14 cellular contexts compared by ENCODE assay signal in genomic region chr17:19331134-19331533, GRCh38. TPM values are rescaled to one million over a fixed set of nuclear protein-coding genes. Genes with fewer than 3 reads are reported as not detected.
DNase-seq lines count a peak whose midpoint lies in the region; ATAC-seq, FAIRE-seq and TF ChIP-seq lines count a peak whose summit lies in the region.
"Had no signal": no experiment of that assay in that cellular context is flagged by ENCODE, and none has a peak within 500 bp of the region (broad histone marks: within the 10 kb centered on the region; RNA-seq: fewer than 3 reads in every experiment).

No MANE protein-coding gene starts in this region.

- no peak overlapping the region for H2BK120ac ChIP-seq in H9 (ENCODE audit: low read depth, low read length, poor library complexity, severe bottlenecking)

- no peak overlapping the region for H3K18ac ChIP-seq in H9 (ENCODE audit: insufficient read length, low read depth, low read length)

- H3K4me1 Mint-ChIP-seq in H9 = peaks cover 4 to 34% of the 10 kb centered on the region in 2 experiments
- peaks cover 8% of the 10 kb centered on the region for H3K4me1 Mint-ChIP-seq in stimulated activated naive CD8-positive, alpha-beta T cell treated with anti-CD3 and anti-CD28 coated beads, Interleukin-15, amount 100 ng/mL, for 72 hours

- H3K9me3 ChIP-seq in left lung (no peaks in the 10 kb centered on the region), vagina (no peaks in the 10 kb centered on the region), H9 (ENCODE audit: control insufficient read depth, low read depth, low read length) (no peaks in the 10 kb centered on the region)

- no peaks in the 10 kb centered on the region for H3K79me1 ChIP-seq in H9 (ENCODE audit: insufficient read depth, low read depth, low read length, poor library complexity, severe bottlenecking)

- no peaks in the 10 kb centered on the region for H3K27me3 Mint-ChIP-seq in H9 (ENCODE audit: low read depth)
- H3K27me3 Mint-ChIP-seq in stimulated activated naive CD8-positive, alpha-beta T cell treated with anti-CD3 and anti-CD28 coated beads, Interleukin-15, amount 100 ng/mL, for 72 hours = peaks cover 45% of the 10 kb centered on the region
- H3K27me3 Mint-ChIP-seq: activated CD8-positive, alpha-beta memory T cell treated with anti-CD3 and anti-CD28 coated beads, Interleukin-2, amount 10 ng/mL, durations not matched to agents 7 days and 5 days had no signal

- no peak overlapping the region for H3K9ac ChIP-seq in H9 (ENCODE audit: extremely low read depth, insufficient read length, low read length)

- H2BK5ac ChIP-seq in H9 (ENCODE audit: insufficient read length, low read length) = no peak overlapping the region

- H3K4me3 ChIP-seq in bronchial epithelial cell (ENCODE audit: low read depth, low read length) (no peak overlapping the region), left lung (no peak overlapping the region), vagina (no peak overlapping the region)

- H3K56ac ChIP-seq in H9 (ENCODE audit: insufficient read length, low read depth, low read length) = no peak overlapping the region

- FAIRE-seq in bronchial epithelial cell (lab: Jason Lieb, UNC) = no peak

- H4K8ac ChIP-seq in H9 (replicated peaks; ENCODE audit: insufficient read length, low read depth, low read length) = no peak overlapping the region

- no peak overlapping the region for H3K14ac ChIP-seq in H9 (ENCODE audit: insufficient read depth, low read length)

- no peak overlapping the region for H2AFZ ChIP-seq in H9 (ENCODE audit: low read length)

- intact Hi-C loops in left lung (cut with DNase I) = no loop called here
- intact Hi-C loops in vagina (cut with DNase I) = no loop called here

- H3K4me1 ChIP-seq in left lung (no peaks in the 10 kb centered on the region), vagina (no peaks in the 10 kb centered on the region), H9 (ENCODE audit: insufficient read depth, low read length) (no peaks in the 10 kb centered on the region)

- no peak overlapping the region for H2BK15ac ChIP-seq in H9 (ENCODE audit: low read depth, low read length)

- no peak overlapping the region for H3K4ac ChIP-seq in H9 (ENCODE audit: low read depth, low read length)

- H3K4me3 Mint-ChIP-seq in H9 = no peak overlapping the region
- no peak overlapping the region for H3K4me3 Mint-ChIP-seq in stimulated activated naive CD8-positive, alpha-beta T cell treated with anti-CD3 and anti-CD28 coated beads, Interleukin-15, amount 100 ng/mL, for 72 hours
- H3K4me3 Mint-ChIP-seq: activated CD8-positive, alpha-beta memory T cell treated with anti-CD3 and anti-CD28 coated beads, Interleukin-2, amount 10 ng/mL, durations not matched to agents 7 days and 5 days had no signal

- no peak overlapping the region for H4K5ac ChIP-seq in H9 (ENCODE audit: insufficient read length, low read depth, low read length)

- no peak overlapping the region for H3K23ac ChIP-seq in H9 (ENCODE audit: insufficient read length, low read depth, low read length)

- H3K36me3 ChIP-seq in bronchial epithelial cell (ENCODE audit: control insufficient read depth, insufficient read depth, low read length) (peaks cover 14% of the 10 kb centered on the region), left lung (peaks cover 0 to 22% of the 10 kb centered on the region in 2 donors), vagina (no peaks in the 10 kb centered on the region)

- no peak overlapping the region for H2AK5ac ChIP-seq in H9 (ENCODE audit: insufficient read length, low read length)

- TF ChIP-seq POLR2A in vagina (IDR thresholded peaks at IDR 0.05) = no peak

- no peak overlapping the region for H2BK20ac ChIP-seq in H9 (ENCODE audit: low read depth, low read length, poor library complexity, severe bottlenecking)

- H4K91ac ChIP-seq in H9 (ENCODE audit: insufficient read length, low read depth, low read length) = no peak overlapping the region

- TF ChIP-seq CTCF in bronchial epithelial cell (IDR thresholded peaks at IDR 0.05; ENCODE audit: insufficient read depth, low read length, severe bottlenecking) (no peak), left lung (IDR thresholded peaks at IDR 0.05) (no peak), vagina (IDR thresholded peaks at IDR 0.05) (no peak), H9 (conservative IDR thresholded peaks at IDR 0.05) (no peak)

- ATAC-seq in left lung (peak; percentile 55), HG03342 (IDR thresholded peaks at IDR 0.05; ENCODE audit: unreplicated experiment) (no peak)
- ATAC-seq in stimulated activated naive CD8-positive, alpha-beta T cell treated with anti-CD3 and anti-CD28 coated beads, Interleukin-15, amount 100 ng/mL, for 72 hours = no peak
- ATAC-seq: activated CD8-positive, alpha-beta memory T cell treated with anti-CD3 and anti-CD28 coated beads, Interleukin-2, amount 10 ng/mL, durations not matched to agents 7 days and 5 days; activated naive CD4-positive, alpha-beta T cell treated with anti-CD3 and anti-CD28 coated beads, Interleukin-2, amount 50 U/mL, for 72 hours; HCT116; PC-3 had no signal

- H3K4me2 ChIP-seq in H9 (ENCODE audit: insufficient read depth, insufficient read length, low read length) = no peak overlapping the region

- peaks cover 11 to 41% (median 36%) of the 10 kb centered on the region in 3 experiments; a peak in 6 of 7 replicates for H3K36me3 Mint-ChIP-seq in H9 (ENCODE audit: insufficient read depth in 1 of 3, low read depth in 3 of 3)
- H3K36me3 Mint-ChIP-seq: activated CD8-positive, alpha-beta memory T cell treated with anti-CD3 and anti-CD28 coated beads, Interleukin-2, amount 10 ng/mL, durations not matched to agents 7 days and 5 days; activated naive CD4-positive, alpha-beta T cell treated with anti-CD3 and anti-CD28 coated beads, Interleukin-2, amount 50 U/mL, for 72 hours had no signal

- H3K27me3 ChIP-seq in bronchial epithelial cell (ENCODE audit: control insufficient read depth, insufficient read depth, low read length) (no peaks in the 10 kb centered on the region), left lung (no peaks in the 10 kb centered on the region), vagina (no peaks in the 10 kb centered on the region), H9 (ENCODE audit: insufficient read depth, low read length) (no peaks in the 10 kb centered on the region)

- H3K9me3 Mint-ChIP-seq in H9 = peaks cover 0 to under 1% of the 10 kb centered on the region in 2 experiments; a peak in 1 of 5 replicates
- peaks cover 0 to 4% of the 10 kb centered on the region in 2 donors for H3K9me3 Mint-ChIP-seq in stimulated activated naive CD8-positive, alpha-beta T cell treated with anti-CD3 and anti-CD28 coated beads, Interleukin-15, amount 100 ng/mL, for 72 hours
- H3K9me3 Mint-ChIP-seq: activated naive CD4-positive, alpha-beta T cell treated with anti-CD3 and anti-CD28 coated beads, Interleukin-2, amount 50 U/mL, for 72 hours had no signal

- H4K20me1 ChIP-seq in H9 (ENCODE audit: control insufficient read depth, insufficient read depth, insufficient read length) = no peaks in the 10 kb centered on the region

- H3K23me2 ChIP-seq in H9 (ENCODE audit: insufficient read length, low read depth, low read length, poor library complexity, severe bottlenecking) = no peaks in the 10 kb centered on the region

- H3K27ac ChIP-seq in left lung (no peak overlapping the region), vagina (peak overlapping the region; percentile 3), H9 (ENCODE audit: insufficient read length, low read depth, low read length) (no peak overlapping the region)

- DNase-seq in HS-27A (ENCODE audit: low read depth) (peak; percentile 94), bronchial epithelial cell (ENCODE audit: low read depth) (peak; percentile 41), left lung (peak in 1 of 2 donors; percentile 18), vagina (ENCODE audit: extremely low spot score in 2 of 2) (no peak), H9 (no peak)
- no peak for DNase-seq in stimulated activated naive CD8-positive, alpha-beta T cell treated with anti-CD3 and anti-CD28 coated beads, Interleukin-15, amount 100 ng/mL, for 72 hours
- DNase-seq: activated CD8-positive, alpha-beta memory T cell treated with anti-CD3 and anti-CD28 coated beads, Interleukin-2, amount 10 ng/mL, durations not matched to agents 7 days and 5 days; DMS 273 treated with DMSO at 0.1 percent for 48 hours; KG1; PC-3; stimulated activated CD4-positive, alpha-beta T cell treated with anti-CD3 and anti-CD28 coated beads, Interleukin-4, amount 100 ng/mL, for 4 hours had no signal

- no CpG with 5 or more reads among the region's 4 CpGs for WGBS in H9 (ENCODE audit: extremely low coverage, insufficient read length, low lambda C conversion rate)

- no peak overlapping the region for H3K27ac Mint-ChIP-seq in H9
- peak overlapping the region in 1 of 2 donors; percentile 27 for H3K27ac Mint-ChIP-seq in stimulated activated naive CD8-positive, alpha-beta T cell treated with anti-CD3 and anti-CD28 coated beads, Interleukin-15, amount 100 ng/mL, for 72 hours
- H3K27ac Mint-ChIP-seq: activated CD8-positive, alpha-beta memory T cell treated with anti-CD3 and anti-CD28 coated beads, Interleukin-2, amount 10 ng/mL, durations not matched to agents 7 days and 5 days; activated naive CD4-positive, alpha-beta T cell treated with anti-CD3 and anti-CD28 coated beads, Interleukin-2, amount 50 U/mL, for 72 hours had no signal

- no peak overlapping the region for H3T11ph ChIP-seq in H9 (ENCODE audit: low read length)

- no peaks in the 10 kb centered on the region for H3K79me2 ChIP-seq in H9 (ENCODE audit: insufficient read depth, low read length)

- H2BK12ac ChIP-seq in H9 (ENCODE audit: insufficient read length, low read depth, low read length) = no peak overlapping the region

RNA-seq across cellular contexts. Expression of gene B9D1, which starts 31.4 kb away (rescaled TPM):
- total RNA-seq in bronchial epithelial cell (12.4 and 28.0 TPM in 2 replicates), left lung (10 to 100 TPM; 11.4 to 14.1 TPM), vagina (50.6 TPM), H9 (2021) (27.4 and 30.4 TPM in 2 replicates)

RNA-seq across cellular contexts. Expression of gene MAPK7, which starts 47.2 kb away (rescaled TPM):
- total RNA-seq in bronchial epithelial cell (6.8 and 11.1 TPM in 2 replicates), left lung (10 to 100 TPM; 23.6 to 33.8 TPM), vagina (77.3 TPM), H9 (2021) (43.8 and 45.5 TPM in 2 replicates)

RNA-seq across cellular contexts. Expression of gene MFAP4, which starts 55.9 kb away (rescaled TPM):
- total RNA-seq in bronchial epithelial cell (0.26 TPM in 1 of 2 replicates, not detected in the other), left lung (100 to 1,000 TPM in 1 of 2 donors, 10 to 100 TPM in 1; 91.0 to 153 TPM), vagina (205 TPM), H9 (2021) (1.5 and 2.0 TPM in 2 replicates)
- total RNA-seq: activated CD8-positive, alpha-beta memory T cell treated with anti-CD3 and anti-CD28 coated beads, Interleukin-2, amount 10 ng/mL, durations not matched to agents 7 days and 5 days; activated naive CD4-positive, alpha-beta T cell treated with anti-CD3 and anti-CD28 coated beads, Interleukin-2, amount 50 U/mL, for 72 hours; PC-3 had no signal

Comparison
In these comparisons a context has a peak if more than half of its experiments do, and no peak if none do; other contexts are left out.
1. DNase-seq: peak in HS-27A (single experiment) and bronchial epithelial cell (single experiment); none in vagina (0 of 2), H9 (single experiment) and stimulated activated naive CD8-positive, alpha-beta T cell treated with anti-CD3 and anti-CD28 coated beads, Interleukin-15, amount 100 ng/mL, for 72 hours (0 of 2).
2. RNA of gene MFAP4, which starts 55.9 kb away (total RNA-seq): 205 TPM in vagina (single experiment) and 91.0 to 153 TPM in left lung; 1.5 to 2.0 TPM in H9 and 0.26 TPM in bronchial epithelial cell; every median in the first group is over 10 times any median in the second.